In genomic region chr12:120421701-120422100, GRCh38 we compare ENCODE assay signal across 22 cellular contexts. TPM values are rescaled to one million over a fixed set of nuclear protein-coding genes. Genes with fewer than 3 reads are reported as not detected.
"Had no signal": no experiment of that assay in that cellular context is flagged by ENCODE, and none has a peak within 500 bp of the region (broad histone marks: within the 10 kb centered on the region; RNA-seq: fewer than 3 reads in every experiment).

No MANE protein-coding gene starts in this region.

- DNase-seq: effector memory CD8-positive, alpha-beta T cell; gastrocnemius medialis; heart right ventricle; hypothalamus; immature natural killer cell; kidney; left cardiac atrium; left ventricle myocardium inferior; mesenchymal stem cell; naive thymus-derived CD4-positive, alpha-beta T cell; nephron progenitor cell; stimulated activated CD4-positive, alpha-beta T cell treated with anti-CD3 and anti-CD28 coated beads, Interleukin-2, amount 100 ng/mL, for 24 hours; stimulated activated CD4-positive, alpha-beta T cell treated with anti-CD3 and anti-CD28 coated beads, Interleukin-4, amount 100 ng/mL, for 4 hours; stimulated activated naive B cell treated with anti-CD40 and anti-IgM and Interleukin-4, amounts not matched to agents 10 μg/mL and 1 μg/mL and 100 μg/mL, for 72 hours; stimulated activated naive CD8-positive, alpha-beta T cell treated with anti-CD3 and anti-CD28 coated beads, Interleukin-15, amount 100 ng/mL, for 72 hours; testis had no signal

- H3K36me3 Mint-ChIP-seq: immature natural killer cell; naive thymus-derived CD4-positive, alpha-beta T cell; stimulated activated naive B cell treated with anti-CD40 and anti-IgM and Interleukin-4, amounts not matched to agents 10 μg/mL and 1 μg/mL and 100 μg/mL, for 72 hours had no signal

- ATAC-seq: effector memory CD8-positive, alpha-beta T cell; gastrocnemius medialis; heart right ventricle; left cardiac atrium; naive thymus-derived CD4-positive, alpha-beta T cell; sciatic nerve; stimulated activated naive B cell treated with anti-CD40 and anti-IgM and Interleukin-4, amounts not matched to agents 10 μg/mL and 1 μg/mL and 100 μg/mL, for 72 hours; stimulated activated naive CD8-positive, alpha-beta T cell treated with anti-CD3 and anti-CD28 coated beads, Interleukin-15, amount 100 ng/mL, for 72 hours had no signal

- H3K27ac Mint-ChIP-seq: dendritic cell treated with granulocyte-macrophage colony-stimulating factor and Interleukin-4, amounts not matched to agents 40 ng/mL and 50 ng/mL, for 4 days; effector memory CD8-positive, alpha-beta T cell; immature natural killer cell; naive thymus-derived CD4-positive, alpha-beta T cell; nephron progenitor cell; stimulated activated naive B cell treated with anti-CD40 and anti-IgM and Interleukin-4, amounts not matched to agents 10 μg/mL and 1 μg/mL and 100 μg/mL, for 72 hours; stimulated activated naive CD8-positive, alpha-beta T cell treated with anti-CD3 and anti-CD28 coated beads, Interleukin-15, amount 100 ng/mL, for 72 hours had no signal

- H3K9me3 Mint-ChIP-seq: dendritic cell treated with granulocyte-macrophage colony-stimulating factor and Interleukin-4, amounts not matched to agents 40 ng/mL and 50 ng/mL, for 4 days; effector memory CD8-positive, alpha-beta T cell; immature natural killer cell; naive thymus-derived CD4-positive, alpha-beta T cell; nephron progenitor cell; stimulated activated naive B cell treated with anti-CD40 and anti-IgM and Interleukin-4, amounts not matched to agents 10 μg/mL and 1 μg/mL and 100 μg/mL, for 72 hours; stimulated activated naive CD8-positive, alpha-beta T cell treated with anti-CD3 and anti-CD28 coated beads, Interleukin-15, amount 100 ng/mL, for 72 hours had no signal

- H3K4me3 Mint-ChIP-seq: dendritic cell treated with granulocyte-macrophage colony-stimulating factor and Interleukin-4, amounts not matched to agents 40 ng/mL and 50 ng/mL, for 4 days; effector memory CD8-positive, alpha-beta T cell; immature natural killer cell; naive thymus-derived CD4-positive, alpha-beta T cell; nephron progenitor cell; stimulated activated naive B cell treated with anti-CD40 and anti-IgM and Interleukin-4, amounts not matched to agents 10 μg/mL and 1 μg/mL and 100 μg/mL, for 72 hours; stimulated activated naive CD8-positive, alpha-beta T cell treated with anti-CD3 and anti-CD28 coated beads, Interleukin-15, amount 100 ng/mL, for 72 hours had no signal

- H3K4me1 Mint-ChIP-seq: immature natural killer cell; stimulated activated naive B cell treated with anti-CD40 and anti-IgM and Interleukin-4, amounts not matched to agents 10 μg/mL and 1 μg/mL and 100 μg/mL, for 72 hours; stimulated activated naive CD8-positive, alpha-beta T cell treated with anti-CD3 and anti-CD28 coated beads, Interleukin-15, amount 100 ng/mL, for 72 hours had no signal

RNA-seq across cellular contexts. Expression of gene MSI1, which starts 52.7 kb away (rescaled TPM):
- total RNA-seq: fibroblast of villous mesenchyme; mononuclear cell; naive thymus-derived CD4-positive, alpha-beta T cell; pulmonary artery endothelial cell; subcutaneous adipose tissue had no signal
